15 cellular contexts compared by ENCODE assay signal in genomic region chr12:93469386-93469785, GRCh38. TPM values are rescaled to one million over a fixed set of nuclear protein-coding genes. Genes with fewer than 3 reads are reported as not detected.
DNase-seq lines count a peak whose midpoint lies in the region; ATAC-seq, FAIRE-seq and TF ChIP-seq lines count a peak whose summit lies in the region.
"Had no signal": no experiment of that assay in that cellular context is flagged by ENCODE, and none has a peak within 500 bp of the region (broad histone marks: within the 10 kb centered on the region; RNA-seq: fewer than 3 reads in every experiment).

No MANE protein-coding gene starts in this region.

- DNase-seq in stimulated activated naive CD8-positive, alpha-beta T cell treated with anti-CD3 and anti-CD28 coated beads, Interleukin-15, Interleukin-2, amounts not matched to agents 100 U/mL and 50 U/mL, for 24 hours = no peak
- DNase-seq in keratinocyte (ENCODE audit: low read depth, low spot score) = no peak
- DNase-seq in NCI-H1105 treated with DMSO at 0.1 percent for 48 hours (lab: John Stamatoyannopoulos, UW) = no peak
- no peak for DNase-seq in activated naive CD4-positive, alpha-beta T cell treated with anti-CD3 and anti-CD28 coated beads, Interleukin-2, amount 50 U/mL, for 16 hours
- DNase-seq: activated CD4-positive, alpha-beta T cell treated with anti-CD3 and anti-CD28 coated beads, Interleukin-2, amount 10 ng/mL, durations not matched to agents 24 days and 14 days; IMR-90; left ventricle myocardium inferior; NK-92 treated with Interleukin-12 subunit alpha and Interleukin-12 subunit beta, amount 100 ng/mL, for 24 hours; Right ventricle myocardium superior; T1000; thyroid gland had no signal

- peaks cover 36% of the 10 kb centered on the region for H3K36me3 Mint-ChIP-seq in stimulated activated naive CD8-positive, alpha-beta T cell treated with anti-CD3 and anti-CD28 coated beads, Interleukin-15, Interleukin-2, amounts not matched to agents 100 ng/mL and 50 ng/mL, for 24 hours (ENCODE audit: low read depth)

- H3K36me3 ChIP-seq in SU-DHL-6 (ENCODE audit: low read length) = peaks cover 16% of the 10 kb centered on the region
- H3K36me3 ChIP-seq in keratinocyte (ENCODE audit: control insufficient read depth in 2 of 2, extremely low read depth in 1 of 2, insufficient read depth in 2 of 2, low read length in 2 of 2) = peaks cover 6 to 7% of the 10 kb centered on the region in 2 experiments
- H3K36me3 ChIP-seq: thyroid gland had no signal

- H3K4me1 ChIP-seq in keratinocyte (ENCODE audit: control insufficient read depth, extremely low read depth, insufficient read depth, low read length) = peaks cover 11% of the 10 kb centered on the region

- H3K9me3 Mint-ChIP-seq in stimulated activated naive CD8-positive, alpha-beta T cell treated with anti-CD3 and anti-CD28 coated beads, Interleukin-15, Interleukin-2, amounts not matched to agents 100 ng/mL and 50 ng/mL, for 24 hours = no peaks in the 10 kb centered on the region
- H3K9me3 Mint-ChIP-seq: activated CD4-positive, alpha-beta T cell treated with anti-CD3 and anti-CD28 coated beads, Interleukin-2, amount 10 ng/mL, durations not matched to agents 24 days and 14 days had no signal

- H3K4me3 Mint-ChIP-seq in stimulated activated naive CD8-positive, alpha-beta T cell treated with anti-CD3 and anti-CD28 coated beads, Interleukin-15, Interleukin-2, amounts not matched to agents 100 ng/mL and 50 ng/mL, for 24 hours = peak overlapping the region; percentile 35

- H3K9me2 ChIP-seq in SU-DHL-6 (replicated peaks; ENCODE audit: insufficient read depth, low read length) = no peaks in the 10 kb centered on the region

- no peak overlapping the region for H3K4me3 ChIP-seq in SU-DHL-6 (ENCODE audit: insufficient read depth, low read length, poor library complexity, severe bottlenecking)
- no peak overlapping the region for H3K4me3 ChIP-seq in keratinocyte (ENCODE audit: control insufficient read depth in 2 of 3, extremely low read depth in 1 of 3, insufficient read depth in 2 of 3, low read depth in 1 of 3, low read length in 3 of 3)
- H3K4me3 ChIP-seq: thyroid gland had no signal

- no peak overlapping the region for H3K9ac ChIP-seq in SU-DHL-6 (ENCODE audit: low read length)
- H3K9ac ChIP-seq in keratinocyte (ENCODE audit: control insufficient read depth, extremely low read depth, insufficient read depth, low read length) = no peak overlapping the region

- H3K27ac ChIP-seq in SU-DHL-6 (ENCODE audit: low read depth, low read length) (no peak overlapping the region), keratinocyte (ENCODE audit: control insufficient read depth, insufficient read depth, low read length) (no peak overlapping the region)
- H3K27ac ChIP-seq: left ventricle myocardium inferior, thyroid gland had no signal

- H3K4me2 ChIP-seq in SU-DHL-6 (ENCODE audit: low read depth, low read length, poor library complexity, severe bottlenecking) (peak overlapping the region; percentile 95), keratinocyte (ENCODE audit: control insufficient read depth, extremely low read depth, insufficient read depth, low read depth, low read length) (peak overlapping the region; percentile 84)

- H4K20me1 ChIP-seq in SU-DHL-6 (ENCODE audit: low read depth, low read length) (no peaks in the 10 kb centered on the region), keratinocyte (ENCODE audit: control insufficient read depth, extremely low read depth, insufficient read depth, low read length) (no peaks in the 10 kb centered on the region)

- H3K27ac Mint-ChIP-seq in stimulated activated naive CD8-positive, alpha-beta T cell treated with anti-CD3 and anti-CD28 coated beads, Interleukin-15, Interleukin-2, amounts not matched to agents 100 ng/mL and 50 ng/mL, for 24 hours = no peak overlapping the region

- H3K9me3 ChIP-seq in SU-DHL-6 (ENCODE audit: insufficient read depth, low read length) (no peaks in the 10 kb centered on the region), keratinocyte (ENCODE audit: control insufficient read depth, low read depth, low read length) (no peaks in the 10 kb centered on the region)
- H3K9me3 ChIP-seq: left ventricle myocardium inferior, thyroid gland had no signal

- peaks cover 34% of the 10 kb centered on the region for H3K4me1 Mint-ChIP-seq in stimulated activated naive CD8-positive, alpha-beta T cell treated with anti-CD3 and anti-CD28 coated beads, Interleukin-15, Interleukin-2, amounts not matched to agents 100 ng/mL and 50 ng/mL, for 24 hours (ENCODE audit: low read depth)

- no peak for ATAC-seq in stimulated activated naive CD8-positive, alpha-beta T cell treated with anti-CD3 and anti-CD28 coated beads, Interleukin-15, Interleukin-2, amounts not matched to agents 100 U/mL and 50 U/mL, for 24 hours
- ATAC-seq in GM21576 (IDR thresholded peaks at IDR 0.05; ENCODE audit: unreplicated experiment) (no peak), GM18517 (IDR thresholded peaks at IDR 0.05; ENCODE audit: unreplicated experiment) (no peak)

- no peak for TF ChIP-seq CTCF in SU-DHL-6 (IDR thresholded peaks at IDR 0.05; ENCODE audit: insufficient read depth, low read length, poor library complexity, severe bottlenecking)
- no peak for TF ChIP-seq CTCF in keratinocyte (optimal IDR thresholded peaks at IDR 0.05 in 1 of 3, IDR thresholded peaks at IDR 0.05 in 1 of 3, conservative IDR thresholded peaks at IDR 0.05 in 1 of 3; ENCODE audit: extremely low read depth in 1 of 3, insufficient read depth in 2 of 3, low read length in 3 of 3)

- H3K27me3 Mint-ChIP-seq in stimulated activated naive CD8-positive, alpha-beta T cell treated with anti-CD3 and anti-CD28 coated beads, Interleukin-15, Interleukin-2, amounts not matched to agents 100 ng/mL and 50 ng/mL, for 24 hours = no peaks in the 10 kb centered on the region
- H3K27me3 Mint-ChIP-seq: activated CD4-positive, alpha-beta T cell treated with anti-CD3 and anti-CD28 coated beads, Interleukin-2, amount 10 ng/mL, durations not matched to agents 24 days and 14 days had no signal

- H2AFZ ChIP-seq in SU-DHL-6 (ENCODE audit: low read depth, low read length, severe bottlenecking) (no peak overlapping the region), keratinocyte (ENCODE audit: control insufficient read depth, low read length) (no peak overlapping the region)

- H3F3A ChIP-seq in SU-DHL-6 (ENCODE audit: insufficient read depth) = no peaks in the 10 kb centered on the region

- no peaks in the 10 kb centered on the region for H3K27me3 ChIP-seq in SU-DHL-6 (ENCODE audit: low read length)
- no peaks in the 10 kb centered on the region for H3K27me3 ChIP-seq in keratinocyte (ENCODE audit: control insufficient read depth, extremely low read depth, insufficient read depth, low read length)
- H3K27me3 ChIP-seq: thyroid gland had no signal

- dilution Hi-C loops in keratinocyte (cut with MboI; ENCODE audit: extremely low pct_ligation_motif_present, low sequenced_read_pairs) = no loop called here

- no peak for FAIRE-seq in keratinocyte (lab: Jason Lieb, UNC)

- H3K9me1 ChIP-seq in keratinocyte (ENCODE audit: control insufficient read depth, extremely low read depth, insufficient read depth, low read length) = no peaks in the 10 kb centered on the region

- H3K79me2 ChIP-seq in SU-DHL-6 (ENCODE audit: insufficient read depth, low read length) (peaks cover 52% of the 10 kb centered on the region), keratinocyte (ENCODE audit: control insufficient read depth, insufficient read depth, low read length) (peaks cover 50% of the 10 kb centered on the region)

RNA-seq across cellular contexts. Expression of gene MRPL42, which starts 2.1 kb away (rescaled TPM):
- 55.3 to 110 TPM (median 72.1 TPM) in 3 replicates for polyA plus RNA-seq in keratinocyte
- polyA plus RNA-seq in keratinocyte (2011; ENCODE audit: low read depth) = 47.4 TPM
- 67.5 and 153 TPM in 2 replicates for polyA plus RNA-seq in keratinocyte (2011; cell fraction: cytosol; rRNA removed)
- polyA plus RNA-seq in keratinocyte (2011; cell fraction: nucleus; rRNA removed) = 49.5 and 60.5 TPM in 2 replicates
- polyA plus RNA-seq in keratinocyte (2012; ENCODE audit: low replicate concordance) = 42.9 and 61.9 TPM in 2 replicates
- 5.5 to 94.2 TPM (median 38.6 TPM) in 3 replicates for polyA minus RNA-seq in keratinocyte
- polyA minus RNA-seq in keratinocyte (2011; cell fraction: cytosol; rRNA and poly(A)+ RNA removed) = 21.7 TPM
- 13.0 and 28.1 TPM in 2 replicates for polyA minus RNA-seq in keratinocyte (2011; cell fraction: nucleus; rRNA and poly(A)+ RNA removed)

RNA-seq across cellular contexts. Expression of gene UBE2N, which starts 27.6 kb away (rescaled TPM):
- polyA plus RNA-seq in keratinocyte = 171 to 218 TPM (median 172 TPM) in 3 replicates
- 87.0 TPM for polyA plus RNA-seq in keratinocyte (2011; ENCODE audit: low read depth)
- 131 and 214 TPM in 2 replicates for polyA plus RNA-seq in keratinocyte (2011; cell fraction: cytosol; rRNA removed)
- polyA plus RNA-seq in keratinocyte (2011; cell fraction: nucleus; rRNA removed) = 78.8 and 85.8 TPM in 2 replicates
- 136 and 169 TPM in 2 replicates for polyA plus RNA-seq in keratinocyte (2012; ENCODE audit: low replicate concordance)
- 36.5 to 147 TPM (median 110 TPM) in 3 replicates for polyA minus RNA-seq in keratinocyte
- 118 TPM for polyA minus RNA-seq in keratinocyte (2011; cell fraction: cytosol; rRNA and poly(A)+ RNA removed)
- 18.9 and 53.1 TPM in 2 replicates for polyA minus RNA-seq in keratinocyte (2011; cell fraction: nucleus; rRNA and poly(A)+ RNA removed)
